16 cellular contexts compared by ENCODE assay signal in genomic region chr4:143363332-143363731, GRCh38. TPM values are rescaled to one million over a fixed set of nuclear protein-coding genes. Genes with fewer than 3 reads are reported as not detected.
DNase-seq lines count a peak whose midpoint lies in the region; ATAC-seq and TF ChIP-seq lines count a peak whose summit lies in the region.
"Had no signal": no experiment of that assay in that cellular context is flagged by ENCODE, and none has a peak within 500 bp of the region (broad histone marks: within the 10 kb centered on the region; RNA-seq: fewer than 3 reads in every experiment).

No MANE protein-coding gene starts in this region.

- H3K27me3 ChIP-seq in ascending aorta = no peaks in the 10 kb centered on the region
- H3K27me3 ChIP-seq: BLaER1 had no signal

- peak overlapping the region; percentile 79 to 83 for H3K27ac ChIP-seq in ascending aorta
- H3K27ac ChIP-seq: BLaER1 had no signal

- peak overlapping the region; percentile 12 to 33 for H3K27ac Mint-ChIP-seq in natural killer cell treated with Interleukin-12 subunit alpha and Interleukin-12 subunit beta and Interleukin-15 and Interleukin-18, amount 100 ng/mL, for 72 hours
- peak overlapping the region; percentile 2 for H3K27ac Mint-ChIP-seq in type B pancreatic cell
- no peak overlapping the region for H3K27ac Mint-ChIP-seq in stimulated activated memory B cell treated with anti-CD40 and anti-IgM and Interleukin-4, amounts not matched to agents 10 μg/mL and 1 μg/mL and 100 μg/mL, for 72 hours
- H3K27ac Mint-ChIP-seq: CD4-positive, alpha-beta memory T cell; HFFc6 had no signal

- H3K9me3 ChIP-seq in ascending aorta = no peaks in the 10 kb centered on the region

- H3K4me1 Mint-ChIP-seq in natural killer cell treated with Interleukin-12 subunit alpha and Interleukin-12 subunit beta and Interleukin-15 and Interleukin-18, amount 100 ng/mL, for 72 hours (ENCODE audit: low read depth in 2 of 2) = peaks cover 25 to 31% of the 10 kb centered on the region in 2 donors
- peaks cover 29% of the 10 kb centered on the region for H3K4me1 Mint-ChIP-seq in type B pancreatic cell (ENCODE audit: unreplicated experiment)
- peaks cover 15% of the 10 kb centered on the region for H3K4me1 Mint-ChIP-seq in stimulated activated memory B cell treated with anti-CD40 and anti-IgM and Interleukin-4, amounts not matched to agents 10 μg/mL and 1 μg/mL and 100 μg/mL, for 72 hours

- H3K4me3 Mint-ChIP-seq in natural killer cell treated with Interleukin-12 subunit alpha and Interleukin-12 subunit beta and Interleukin-15 and Interleukin-18, amount 100 ng/mL, for 72 hours = no peak overlapping the region
- H3K4me3 Mint-ChIP-seq in type B pancreatic cell = no peak overlapping the region
- no peak overlapping the region for H3K4me3 Mint-ChIP-seq in stimulated activated memory B cell treated with anti-CD40 and anti-IgM and Interleukin-4, amounts not matched to agents 10 μg/mL and 1 μg/mL and 100 μg/mL, for 72 hours
- H3K4me3 Mint-ChIP-seq: CD4-positive, alpha-beta memory T cell; HFFc6 had no signal

- no peaks in the 10 kb centered on the region for H3K36me3 Mint-ChIP-seq in natural killer cell treated with Interleukin-12 subunit alpha and Interleukin-12 subunit beta and Interleukin-15 and Interleukin-18, amount 100 ng/mL, for 72 hours
- H3K36me3 Mint-ChIP-seq in type B pancreatic cell = peaks cover 4% of the 10 kb centered on the region
- H3K36me3 Mint-ChIP-seq in stimulated activated memory B cell treated with anti-CD40 and anti-IgM and Interleukin-4, amounts not matched to agents 10 μg/mL and 1 μg/mL and 100 μg/mL, for 72 hours = no peaks in the 10 kb centered on the region
- H3K36me3 Mint-ChIP-seq: CD4-positive, alpha-beta memory T cell had no signal

- H3K9me3 Mint-ChIP-seq in natural killer cell treated with Interleukin-12 subunit alpha and Interleukin-12 subunit beta and Interleukin-15 and Interleukin-18, amount 100 ng/mL, for 72 hours = peaks cover 3% of the 10 kb centered on the region
- peaks cover 6% of the 10 kb centered on the region for H3K9me3 Mint-ChIP-seq in type B pancreatic cell
- peaks cover 2% of the 10 kb centered on the region for H3K9me3 Mint-ChIP-seq in stimulated activated memory B cell treated with anti-CD40 and anti-IgM and Interleukin-4, amounts not matched to agents 10 μg/mL and 1 μg/mL and 100 μg/mL, for 72 hours
- H3K9me3 Mint-ChIP-seq: HFFc6 had no signal

- intact Hi-C loops in left ventricle myocardium superior (cut with micrococcal nuclease) = no loop called here
- intact Hi-C loops in cardiac septum (cut with DNase I) = no loop called here
- intact Hi-C loops in ascending aorta (cut with DNase I) = no loop called here

- DNase-seq in left ventricle myocardium superior = no peak
- no peak for DNase-seq in cardiac septum (ENCODE audit: low spot score)
- DNase-seq in ascending aorta (ENCODE audit: low spot score in 2 of 2) = no peak
- no peak for DNase-seq in natural killer cell treated with Interleukin-12 subunit alpha and Interleukin-12 subunit beta and Interleukin-15 and Interleukin-18, amount 100 ng/mL, for 72 hours (ENCODE audit: low spot score)
- DNase-seq in type B pancreatic cell (ENCODE audit: extremely low spot score, unreplicated experiment) = no peak
- no peak for DNase-seq in DMS79 (lab: John Stamatoyannopoulos, UW)
- DNase-seq: CD4-positive, alpha-beta memory T cell; DMS53; HFFc6; KG1; NCI-H1694 treated with DMSO at 0.1 percent for 48 hours; NK-92 treated with Interleukin-12 subunit alpha and Interleukin-12 subunit beta, amount 100 ng/mL, for 24 hours; OCI-M1 had no signal

- TF ChIP-seq CTCF in ascending aorta (IDR thresholded peaks at IDR 0.05) (no peak), type B pancreatic cell (conservative IDR thresholded peaks at IDR 0.05) (no peak)

- no peaks in the 10 kb centered on the region for H3K36me3 ChIP-seq in ascending aorta

- H3K27me3 Mint-ChIP-seq in natural killer cell treated with Interleukin-12 subunit alpha and Interleukin-12 subunit beta and Interleukin-15 and Interleukin-18, amount 100 ng/mL, for 72 hours = no peaks in the 10 kb centered on the region
- no peaks in the 10 kb centered on the region for H3K27me3 Mint-ChIP-seq in type B pancreatic cell
- no peaks in the 10 kb centered on the region for H3K27me3 Mint-ChIP-seq in stimulated activated memory B cell treated with anti-CD40 and anti-IgM and Interleukin-4, amounts not matched to agents 10 μg/mL and 1 μg/mL and 100 μg/mL, for 72 hours
- H3K27me3 Mint-ChIP-seq: CD4-positive, alpha-beta memory T cell had no signal

- H3K4me1 ChIP-seq in ascending aorta = peaks cover 7 to 37% of the 10 kb centered on the region in 2 donors

- peak; percentile 56 for ATAC-seq in left ventricle myocardium superior
- ATAC-seq in natural killer cell treated with Interleukin-12 subunit alpha and Interleukin-12 subunit beta and Interleukin-15 and Interleukin-18, amount 100 ng/mL, for 72 hours = no peak
- no peak for ATAC-seq in HG02798 (IDR thresholded peaks at IDR 0.05; ENCODE audit: poor library complexity, unreplicated experiment)
- ATAC-seq in stimulated activated memory B cell treated with anti-CD40 and anti-IgM and Interleukin-4, amounts not matched to agents 10 μg/mL and 1 μg/mL and 100 μg/mL, for 72 hours = no peak

- no peak overlapping the region for H3K4me3 ChIP-seq in ascending aorta
- H3K4me3 ChIP-seq: BLaER1 had no signal

RNA-seq across cellular contexts. Expression of gene GAB1, which starts 26.7 kb away (rescaled TPM):
- total RNA-seq in left ventricle myocardium superior = 90.7 TPM
- total RNA-seq in cardiac septum = 90.8 TPM
- total RNA-seq in ascending aorta = 31.0 TPM
- total RNA-seq in natural killer cell treated with Interleukin-12 subunit alpha and Interleukin-12 subunit beta and Interleukin-15 and Interleukin-18, amount 100 ng/mL, for 72 hours = 1 to 10 TPM; 2.0 to 2.2 TPM
- total RNA-seq in type B pancreatic cell (ENCODE audit: low replicate concordance) = 27.0 and 33.5 TPM in 2 replicates
